ENCODE assay signal across 22 cellular contexts in genomic region chr5:131330031-131330430, GRCh38.
DNase-seq lines count a peak whose midpoint lies in the region; ATAC-seq and TF ChIP-seq lines count a peak whose summit lies in the region.
"Had no signal": no experiment of that assay in that cellular context is flagged by ENCODE, and none has a peak within 500 bp of the region (broad histone marks: within the 10 kb centered on the region; RNA-seq: fewer than 3 reads in every experiment).

No MANE protein-coding gene starts in this region.

- H3K4me1 Mint-ChIP-seq in activated CD4-positive, alpha-beta memory T cell treated with anti-CD3 and anti-CD28 coated beads for 36 hours (ENCODE audit: low read depth): peaks cover 67% of the 10 kb centered on the region
- peaks cover 59% of the 10 kb centered on the region for H3K4me1 Mint-ChIP-seq in activated CD4-positive, alpha-beta memory T cell treated with anti-CD3 and anti-CD28 coated beads, Interleukin-2, amount 10 ng/mL, durations not matched to agents 7 days and 5 days
- peaks cover 84% of the 10 kb centered on the region for H3K4me1 Mint-ChIP-seq in CD4-positive, alpha-beta T cell (ENCODE audit: low read depth)
- peaks cover 39% of the 10 kb centered on the region for H3K4me1 Mint-ChIP-seq in activated T-helper 2 cell treated with anti-CD3 and anti-CD28 coated beads, Interferon-gamma antibody, Interleukin-2, Interleukin-4, amounts not matched to agents 10 μg/mL and 5 μg/mL and 100 μg/mL, durations not matched to agents 14 hours and 24 hours and 36 hours (ENCODE audit: low read depth)
- H3K4me1 Mint-ChIP-seq in naive B cell: peaks cover 40 to 76% (median 74%) of the 10 kb centered on the region in 3 donors

- no peaks in the 10 kb centered on the region for H3K9me3 ChIP-seq in CD4-positive, alpha-beta T cell (ENCODE audit: control insufficient read depth, low read length)
- H3K9me3 ChIP-seq: body of pancreas, suprapubic skin, upper lobe of left lung had no signal

- H3K27me3 Mint-ChIP-seq in activated CD4-positive, alpha-beta memory T cell treated with anti-CD3 and anti-CD28 coated beads for 36 hours: no peaks in the 10 kb centered on the region
- no peaks in the 10 kb centered on the region for H3K27me3 Mint-ChIP-seq in activated CD4-positive, alpha-beta memory T cell treated with anti-CD3 and anti-CD28 coated beads, Interleukin-2, amount 10 ng/mL, durations not matched to agents 7 days and 5 days
- H3K27me3 Mint-ChIP-seq in CD4-positive, alpha-beta T cell: no peaks in the 10 kb centered on the region
- H3K27me3 Mint-ChIP-seq in activated T-helper 2 cell treated with anti-CD3 and anti-CD28 coated beads, Interferon-gamma antibody, Interleukin-2, Interleukin-4, amounts not matched to agents 10 μg/mL and 5 μg/mL and 100 μg/mL, durations not matched to agents 14 hours and 24 hours and 36 hours (ENCODE audit: low read depth): no peaks in the 10 kb centered on the region
- H3K27me3 Mint-ChIP-seq in naive B cell: no peaks in the 10 kb centered on the region
- H3K27me3 Mint-ChIP-seq: stimulated activated naive B cell treated with anti-CD40 and anti-IgM and Interleukin-4, amounts not matched to agents 10 μg/mL and 1 μg/mL and 100 μg/mL, for 72 hours had no signal

- no peak overlapping the region for H3K4me3 Mint-ChIP-seq in activated CD4-positive, alpha-beta memory T cell treated with anti-CD3 and anti-CD28 coated beads for 36 hours
- H3K4me3 Mint-ChIP-seq in activated CD4-positive, alpha-beta memory T cell treated with anti-CD3 and anti-CD28 coated beads, Interleukin-2, amount 10 ng/mL, durations not matched to agents 7 days and 5 days: no peak overlapping the region
- peak overlapping the region; percentile 21 for H3K4me3 Mint-ChIP-seq in CD4-positive, alpha-beta T cell
- H3K4me3 Mint-ChIP-seq in activated T-helper 2 cell treated with anti-CD3 and anti-CD28 coated beads, Interferon-gamma antibody, Interleukin-2, Interleukin-4, amounts not matched to agents 10 μg/mL and 5 μg/mL and 100 μg/mL, durations not matched to agents 14 hours and 24 hours and 36 hours (ENCODE audit: low read depth): no peak overlapping the region
- H3K4me3 Mint-ChIP-seq in naive B cell: peak overlapping the region in 2 of 8 donors; percentile 6 to 38
- H3K4me3 Mint-ChIP-seq: CD14-positive monocyte; GM23338; stimulated activated naive B cell treated with anti-CD40 and anti-IgM and Interleukin-4, amounts not matched to agents 10 μg/mL and 1 μg/mL and 100 μg/mL, for 72 hours had no signal

- no peak overlapping the region for H3K27ac ChIP-seq in CD4-positive, alpha-beta T cell (ENCODE audit: low read depth, low read length)
- H3K27ac ChIP-seq: body of pancreas, suprapubic skin, upper lobe of left lung had no signal

- peaks cover 30% of the 10 kb centered on the region for H3K36me3 Mint-ChIP-seq in activated CD4-positive, alpha-beta memory T cell treated with anti-CD3 and anti-CD28 coated beads for 36 hours
- peaks cover 66% of the 10 kb centered on the region for H3K36me3 Mint-ChIP-seq in activated CD4-positive, alpha-beta memory T cell treated with anti-CD3 and anti-CD28 coated beads, Interleukin-2, amount 10 ng/mL, durations not matched to agents 7 days and 5 days (ENCODE audit: low read depth)
- H3K36me3 Mint-ChIP-seq in CD4-positive, alpha-beta T cell (ENCODE audit: low read depth): peaks cover 81% of the 10 kb centered on the region
- peaks cover 77% of the 10 kb centered on the region for H3K36me3 Mint-ChIP-seq in activated T-helper 2 cell treated with anti-CD3 and anti-CD28 coated beads, Interferon-gamma antibody, Interleukin-2, Interleukin-4, amounts not matched to agents 10 μg/mL and 5 μg/mL and 100 μg/mL, durations not matched to agents 14 hours and 24 hours and 36 hours (ENCODE audit: low read depth)
- peaks cover 0 to 22% of the 10 kb centered on the region in 2 donors for H3K36me3 Mint-ChIP-seq in naive B cell

- intact Hi-C loops in activated CD4-positive, alpha-beta memory T cell treated with anti-CD3 and anti-CD28 coated beads for 36 hours (cut with micrococcal nuclease): no loop called here
- intact Hi-C loops in CD4-positive, alpha-beta T cell (cut with DNase I, micrococcal nuclease): no loop called here
- intact Hi-C loops in activated T-helper 2 cell treated with anti-CD3 and anti-CD28 coated beads, Interferon-gamma antibody, Interleukin-2, Interleukin-4, amounts not matched to agents 10 μg/mL and 5 μg/mL and 100 μg/mL, durations not matched to agents 14 hours and 24 hours and 36 hours (cut with micrococcal nuclease): no loop called here

- H3K27me3 ChIP-seq in CD4-positive, alpha-beta T cell (ENCODE audit: control insufficient read depth, insufficient read depth, low read length): no peaks in the 10 kb centered on the region
- H3K27me3 ChIP-seq: body of pancreas, suprapubic skin, upper lobe of left lung had no signal

- no peak for DNase-seq in activated CD4-positive, alpha-beta memory T cell treated with anti-CD3 and anti-CD28 coated beads for 36 hours
- no peak for DNase-seq in activated CD4-positive, alpha-beta memory T cell treated with anti-CD3 and anti-CD28 coated beads, Interleukin-2, amount 10 ng/mL, durations not matched to agents 7 days and 5 days
- no peak for DNase-seq in CD4-positive, alpha-beta T cell
- DNase-seq in activated T-helper 2 cell treated with anti-CD3 and anti-CD28 coated beads, Interferon-gamma antibody, Interleukin-2, Interleukin-4, amounts not matched to agents 10 μg/mL and 5 μg/mL and 100 μg/mL, durations not matched to agents 14 hours and 24 hours and 36 hours (ENCODE audit: low spot score): no peak
- DNase-seq in naive B cell (no peak), NCI-H748 treated with DMSO at 0.1 percent for 48 hours (lab: John Stamatoyannopoulos, UW) (no peak), NCI-H2107 (lab: John Stamatoyannopoulos, UW) (no peak), kidney glomerular epithelial cell (lab: John Stamatoyannopoulos, UW) (no peak)
- DNase-seq: activated CD4-positive, alpha-beta T cell treated with anti-CD3 and anti-CD28 coated beads for 48 hours; body of pancreas; glutamatergic neuron; islet precursor cell; left ventricle myocardium superior; NCI-H1694; SHP77 treated with DMSO at 0.1 percent for 48 hours; stimulated activated naive B cell treated with anti-CD40 and anti-IgM and Interleukin-4, amounts not matched to agents 10 μg/mL and 1 μg/mL and 100 μg/mL, for 72 hours; T-helper 9 cell; upper lobe of left lung had no signal

- CTCF ChIA-PET in activated CD4-positive, alpha-beta memory T cell treated with anti-CD3 and anti-CD28 coated beads for 36 hours (lab: Charles Lee): interaction anchor here (0.6 to 1.1 kb wide), 2 partner anchors 52 to 132 kb away, joined by 4 to 9 read pairs; no protein-coding TSS in a partner anchor
- CTCF ChIA-PET in activated CD4-positive, alpha-beta memory T cell treated with anti-CD3 and anti-CD28 coated beads, Interleukin-2, amount 10 ng/mL, durations not matched to agents 7 days and 5 days (lab: Charles Lee): interaction anchor here (1.1 kb wide), 1 partner anchor 52 kb away, joined by 4 read pairs; no protein-coding TSS in a partner anchor
- CTCF ChIA-PET in CD4-positive, alpha-beta T cell (lab: Charles Lee): interaction anchor here (1.4 to 1.7 kb wide), 2 partner anchors 10 to 52 kb away, joined by 5 to 6 read pairs; no protein-coding TSS in a partner anchor

- POLR2A ChIA-PET in activated CD4-positive, alpha-beta memory T cell treated with anti-CD3 and anti-CD28 coated beads for 36 hours (lab: Charles Lee): no interaction called here
- POLR2A ChIA-PET in activated CD4-positive, alpha-beta memory T cell treated with anti-CD3 and anti-CD28 coated beads, Interleukin-2, amount 10 ng/mL, durations not matched to agents 7 days and 5 days (lab: Charles Lee): interaction anchor here (1.2 to 1.6 kb wide), 2 partner anchors 11 to 40 kb away, joined by 3 to 4 read pairs; no protein-coding TSS in a partner anchor
- POLR2A ChIA-PET in CD4-positive, alpha-beta T cell (lab: Charles Lee): interaction anchor here (0.6 to 1.6 kb wide), 5 partner anchors 46 to 113 kb away, joined by 3 to 5 read pairs (median 3); no protein-coding TSS in a partner anchor

- H3K9me3 Mint-ChIP-seq in activated CD4-positive, alpha-beta memory T cell treated with anti-CD3 and anti-CD28 coated beads for 36 hours: peaks cover under 1% of the 10 kb centered on the region
- H3K9me3 Mint-ChIP-seq in activated CD4-positive, alpha-beta memory T cell treated with anti-CD3 and anti-CD28 coated beads, Interleukin-2, amount 10 ng/mL, durations not matched to agents 7 days and 5 days: peaks cover under 1% of the 10 kb centered on the region
- no peaks in the 10 kb centered on the region for H3K9me3 Mint-ChIP-seq in CD4-positive, alpha-beta T cell
- H3K9me3 Mint-ChIP-seq in activated T-helper 2 cell treated with anti-CD3 and anti-CD28 coated beads, Interferon-gamma antibody, Interleukin-2, Interleukin-4, amounts not matched to agents 10 μg/mL and 5 μg/mL and 100 μg/mL, durations not matched to agents 14 hours and 24 hours and 36 hours: peaks cover 6% of the 10 kb centered on the region
- peaks cover 0 to 12% (median 0%) of the 10 kb centered on the region in 7 donors for H3K9me3 Mint-ChIP-seq in naive B cell

- ATAC-seq in CD4-positive, alpha-beta T cell (ENCODE audit: poor library complexity): no peak
- ATAC-seq in naive B cell (ENCODE audit: low read depth in 2 of 2): no peak
- ATAC-seq: body of pancreas; esophagus mucosa; GM23338; left ventricle myocardium superior; stimulated activated naive B cell treated with anti-CD40 and anti-IgM and Interleukin-4, amounts not matched to agents 10 μg/mL and 1 μg/mL and 100 μg/mL, for 72 hours had no signal

- H3K27ac Mint-ChIP-seq in activated CD4-positive, alpha-beta memory T cell treated with anti-CD3 and anti-CD28 coated beads for 36 hours: peak overlapping the region; percentile 67
- no peak overlapping the region for H3K27ac Mint-ChIP-seq in activated CD4-positive, alpha-beta memory T cell treated with anti-CD3 and anti-CD28 coated beads, Interleukin-2, amount 10 ng/mL, durations not matched to agents 7 days and 5 days
- H3K27ac Mint-ChIP-seq in CD4-positive, alpha-beta T cell: peak overlapping the region; percentile 26
- H3K27ac Mint-ChIP-seq in activated T-helper 2 cell treated with anti-CD3 and anti-CD28 coated beads, Interferon-gamma antibody, Interleukin-2, Interleukin-4, amounts not matched to agents 10 μg/mL and 5 μg/mL and 100 μg/mL, durations not matched to agents 14 hours and 24 hours and 36 hours: peak overlapping the region; percentile 29
- peak overlapping the region in 5 of 6 donors; percentile 24 to 91 (median 75) for H3K27ac Mint-ChIP-seq in naive B cell
- H3K27ac Mint-ChIP-seq: GM23338 had no signal

- no peak for TF ChIP-seq CTCF in CD4-positive, alpha-beta T cell (IDR thresholded peaks at IDR 0.05)
